In the genomic region with DNA sequence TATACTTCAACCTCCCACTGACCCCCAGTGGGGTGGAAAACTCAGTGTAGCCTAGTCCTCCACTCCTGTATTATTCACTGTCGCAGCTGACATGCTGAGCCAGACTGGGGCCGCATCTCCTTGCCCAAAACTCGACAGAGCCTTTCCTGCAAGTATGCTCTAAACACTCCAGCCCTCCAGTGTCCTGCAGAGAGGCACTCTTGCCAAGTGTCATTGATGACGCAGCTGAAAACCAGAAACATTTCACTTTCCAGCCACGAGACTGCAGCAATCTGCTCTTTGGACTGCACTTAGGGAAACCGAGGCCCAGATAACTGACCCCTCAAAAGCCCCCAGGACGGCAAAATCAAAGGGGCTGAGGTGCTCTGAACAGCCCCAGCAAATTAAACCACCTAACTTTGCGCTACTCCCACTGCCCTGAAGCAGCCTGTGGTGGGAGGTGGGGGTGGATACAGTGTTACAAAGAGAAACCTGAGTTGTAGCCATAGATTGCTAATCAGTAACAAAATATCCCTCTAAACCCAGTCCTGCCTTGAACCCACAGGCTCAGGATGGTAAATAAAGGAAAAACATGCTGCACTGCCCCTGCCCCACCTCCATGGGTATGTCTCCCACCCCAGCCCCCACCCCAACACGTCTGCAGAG, we compare ENCODE assay signal across 8 cellular contexts. TPM values are rescaled to one million over a fixed set of nuclear protein-coding genes. Genes with fewer than 3 reads are reported as not detected.
DNase-seq lines count a peak whose midpoint lies in the region; ATAC-seq and TF ChIP-seq lines count a peak whose summit lies in the region.

No MANE protein-coding gene starts in this region.

- DNase-seq in heart left ventricle (peak in 1 of 5 donors; percentile 63), Right ventricle myocardium superior (no peak), caudate nucleus (lab: John Stamatoyannopoulos, UW) (peak in 11 of 61 donors; percentile 13 to 67 (median 30)), midbrain (lab: John Stamatoyannopoulos, UW) (peak; percentile 28), uterus (no peak), T-helper 9 cell (no peak), HuH-7 (ENCODE audit: low spot score) (no peak)

- TF ChIP-seq POLR2A in heart left ventricle (IDR thresholded peaks at IDR 0.05) (no peak), uterus (IDR thresholded peaks at IDR 0.05) (no peak)

- 49 to 53% (median 51%) methylated on average over 9 of the region's 9 CpGs for WGBS in heart left ventricle, 4 donors

- H3K36me3 ChIP-seq in heart left ventricle = no peaks in the 10 kb centered on the region
- no peaks in the 10 kb centered on the region for H3K36me3 ChIP-seq in uterus

- peaks cover 0 to 22% (median 0%) of the 10 kb centered on the region in 9 donors for H3K27me3 ChIP-seq in heart left ventricle
- H3K27me3 ChIP-seq in uterus = no peaks in the 10 kb centered on the region

- H3K4me3 ChIP-seq in heart left ventricle = peak overlapping the region in 11 of 12 donors; percentile 32 to 93 (median 81)
- H3K4me3 ChIP-seq in uterus = peak overlapping the region; percentile 51 to 66

- H3K9me3 ChIP-seq in heart left ventricle (no peaks in the 10 kb centered on the region), uterus (no peaks in the 10 kb centered on the region)

- intact Hi-C loops in heart left ventricle (cut with DNase I) (loop anchor here in 8 of 10 donors (5.0 to 10.0 kb wide), 5 partner anchors 34 to 74 kb away; no protein-coding TSS in a partner anchor), Right ventricle myocardium superior (cut with DNase I) (loop anchor here (5.0 kb wide), 1 partner anchor 39 kb away; no protein-coding TSS in a partner anchor), uterus (cut with DNase I; ENCODE audit: low total_unique reads) (loop anchor here (10.0 kb wide), 1 partner anchor 77 kb away; no protein-coding TSS in a partner anchor)

- no peak for TF ChIP-seq CTCF in heart left ventricle (IDR thresholded peaks at IDR 0.05)
- no peak for TF ChIP-seq CTCF in uterus (IDR thresholded peaks at IDR 0.05)

- H3K4me1 ChIP-seq in heart left ventricle = peaks cover 25 to 91% (median 75%) of the 10 kb centered on the region in 12 donors
- peaks cover 0 to 30% of the 10 kb centered on the region in 2 donors for H3K4me1 ChIP-seq in uterus

- ATAC-seq in heart left ventricle (peak in 1 of 4 donors; percentile 2), Right ventricle myocardium superior (ENCODE audit: poor library complexity) (no peak), HG02884 (IDR thresholded peaks at IDR 0.05; ENCODE audit: unreplicated experiment) (no peak)

- H3K27ac ChIP-seq in heart left ventricle (peak overlapping the region in 11 of 12 donors; percentile 37 to 79 (median 69)), caudate nucleus (ENCODE audit: low read depth, low read length) (peak overlapping the region; percentile 40), uterus (peak overlapping the region; percentile 33 to 54)

RNA-seq across cellular contexts. Expression of gene CCDC85C, which starts 2.6 kb away (rescaled TPM):
- total RNA-seq in heart left ventricle (10 to 100 TPM; 22.5 to 45.4 (median 29.2) TPM), Right ventricle myocardium superior (46.6 TPM), uterus (10 to 100 TPM in 2 of 4 donors, 1 to 10 TPM in 1, under 1 TPM in 1; 0.88 to 56.3 (median 13.6) TPM)
- polyA plus RNA-seq in heart left ventricle = 10 to 100 TPM; 29.7 to 43.5 TPM

RNA-seq across cellular contexts. Expression of gene HHIPL1, which starts 43.5 kb away (rescaled TPM):
- 1 to 10 TPM in 8 of 9 donors, under 1 TPM in 1; 0.75 to 3.1 (median 1.5) TPM for total RNA-seq in heart left ventricle
- polyA plus RNA-seq in heart left ventricle = under 1 TPM; 0.34 to 0.86 TPM
- 1.6 TPM for total RNA-seq in Right ventricle myocardium superior
- total RNA-seq in uterus = 1 to 10 TPM in 3 of 4 donors, under 1 TPM in 1; under 0.01 to 8.2 (median 3.0) TPM
